ENCODE assay signal across 24 cellular contexts in genomic region chr6:81446509-81446908, GRCh38.
"Had no signal": no experiment of that assay in that cellular context is flagged by ENCODE, and none has a peak within 500 bp of the region (broad histone marks: within the 10 kb centered on the region; RNA-seq: fewer than 3 reads in every experiment).

No MANE protein-coding gene starts in this region.

- H3K4me1 ChIP-seq: esophagus muscularis mucosa, foreskin keratinocyte, gastroesophageal sphincter, left lung, lower lobe of right lung had no signal

- H3K27me3 ChIP-seq: dorsolateral prefrontal cortex, esophagus muscularis mucosa, foreskin keratinocyte, gastroesophageal sphincter, heart left ventricle, hepatocyte, left lung had no signal

- H3K27me3 Mint-ChIP-seq: naive B cell had no signal

- H3K36me3 Mint-ChIP-seq: immature natural killer cell, mesothelial cell of epicardium, naive B cell had no signal

- H3K9me3 ChIP-seq: esophagus muscularis mucosa, gastroesophageal sphincter, heart left ventricle, lower lobe of right lung, mucosa of descending colon had no signal

- ATAC-seq: foreskin keratinocyte, gastroesophageal sphincter, heart left ventricle, left cardiac atrium, left lung, left ventricle myocardium superior, lower lobe of right lung, mucosa of descending colon had no signal

- FAIRE-seq: colon, endothelial cell of umbilical vein, frontal cortex, keratinocyte had no signal

- H3K4me3 ChIP-seq: coronary artery, dorsolateral prefrontal cortex, esophagus muscularis mucosa, gastroesophageal sphincter, heart left ventricle, hepatocyte, left lung, lower lobe of right lung, mucosa of descending colon had no signal

- H3K4me1 Mint-ChIP-seq: immature natural killer cell, mesothelial cell of epicardium, naive B cell had no signal

- H3K4me3 Mint-ChIP-seq: immature natural killer cell, mesothelial cell of epicardium, naive B cell had no signal

- H3K27ac ChIP-seq: coronary artery, dorsolateral prefrontal cortex, esophagus muscularis mucosa, foreskin keratinocyte, gastroesophageal sphincter, heart left ventricle, hepatocyte, left lung, lower lobe of right lung had no signal

- H3K36me3 ChIP-seq: esophagus muscularis mucosa, gastroesophageal sphincter, heart left ventricle, left lung, lower lobe of right lung had no signal

- H3K27ac Mint-ChIP-seq: immature natural killer cell, mesothelial cell of epicardium, naive B cell had no signal

- DNase-seq: dermis blood vessel endothelial cell; dorsolateral prefrontal cortex; effector CD4-positive, alpha-beta T cell; effector memory CD4-positive, alpha-beta T cell; foreskin keratinocyte; heart left ventricle; hypothalamus; immature natural killer cell; left cardiac atrium; left lung; left ventricle myocardium superior; lower lobe of right lung; mesenchymal stem cell; mucosa of descending colon; naive B cell had no signal
